ENCODE assay signal across 1 cellular context in the genomic region with DNA sequence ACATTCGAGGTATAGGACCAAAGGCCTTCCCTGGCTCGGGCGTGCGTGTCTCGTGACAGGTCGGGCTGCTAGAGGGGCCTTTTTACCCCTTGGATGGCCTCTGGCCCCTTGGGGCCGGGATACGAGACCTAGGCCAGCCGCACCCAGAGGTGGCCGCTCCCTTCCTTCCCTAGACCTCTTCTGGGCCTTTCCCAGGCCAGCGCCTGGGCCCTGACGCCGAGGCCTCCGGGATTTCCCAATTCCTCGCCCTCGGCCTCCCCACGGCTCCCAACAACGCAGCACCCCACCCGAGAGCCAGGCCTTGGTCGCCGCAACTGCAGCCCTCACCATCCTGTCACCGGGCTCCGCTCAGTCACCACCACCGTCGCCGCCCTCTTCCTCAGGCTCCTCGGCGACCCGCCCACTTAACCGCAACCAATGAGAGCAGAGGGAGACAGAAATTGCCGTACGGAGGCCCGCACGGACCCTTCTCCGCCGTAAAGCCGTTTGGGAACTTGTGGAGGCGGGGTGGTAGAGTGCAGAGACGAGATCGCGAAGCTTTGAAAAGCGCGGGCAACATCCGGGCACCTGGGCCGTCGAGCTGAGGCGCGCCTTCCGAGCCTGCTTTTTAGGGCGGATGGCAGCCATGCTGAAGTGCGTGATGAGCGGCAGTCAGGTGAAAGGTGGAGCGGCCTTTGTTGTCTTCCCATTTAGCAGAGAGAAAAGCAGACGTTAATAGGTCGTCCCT.
TF ChIP-seq lines count a peak whose summit lies in the region.

A gene (plus strand): TSS at position 610 of the 727 bp plus-strand sequence. CDS start 7 bp downstream, at position 617.
A gene (minus strand): TSS at position 390 of the 727 bp plus-strand sequence. CDS start 60 bp downstream, at position 330.

TF ChIP-seq in K562, 482 proteins besides CTCF, POLR2A, EP300 and RAD21 (continued from another document and continues in another):
- TF ChIP-seq, protein P1, sequence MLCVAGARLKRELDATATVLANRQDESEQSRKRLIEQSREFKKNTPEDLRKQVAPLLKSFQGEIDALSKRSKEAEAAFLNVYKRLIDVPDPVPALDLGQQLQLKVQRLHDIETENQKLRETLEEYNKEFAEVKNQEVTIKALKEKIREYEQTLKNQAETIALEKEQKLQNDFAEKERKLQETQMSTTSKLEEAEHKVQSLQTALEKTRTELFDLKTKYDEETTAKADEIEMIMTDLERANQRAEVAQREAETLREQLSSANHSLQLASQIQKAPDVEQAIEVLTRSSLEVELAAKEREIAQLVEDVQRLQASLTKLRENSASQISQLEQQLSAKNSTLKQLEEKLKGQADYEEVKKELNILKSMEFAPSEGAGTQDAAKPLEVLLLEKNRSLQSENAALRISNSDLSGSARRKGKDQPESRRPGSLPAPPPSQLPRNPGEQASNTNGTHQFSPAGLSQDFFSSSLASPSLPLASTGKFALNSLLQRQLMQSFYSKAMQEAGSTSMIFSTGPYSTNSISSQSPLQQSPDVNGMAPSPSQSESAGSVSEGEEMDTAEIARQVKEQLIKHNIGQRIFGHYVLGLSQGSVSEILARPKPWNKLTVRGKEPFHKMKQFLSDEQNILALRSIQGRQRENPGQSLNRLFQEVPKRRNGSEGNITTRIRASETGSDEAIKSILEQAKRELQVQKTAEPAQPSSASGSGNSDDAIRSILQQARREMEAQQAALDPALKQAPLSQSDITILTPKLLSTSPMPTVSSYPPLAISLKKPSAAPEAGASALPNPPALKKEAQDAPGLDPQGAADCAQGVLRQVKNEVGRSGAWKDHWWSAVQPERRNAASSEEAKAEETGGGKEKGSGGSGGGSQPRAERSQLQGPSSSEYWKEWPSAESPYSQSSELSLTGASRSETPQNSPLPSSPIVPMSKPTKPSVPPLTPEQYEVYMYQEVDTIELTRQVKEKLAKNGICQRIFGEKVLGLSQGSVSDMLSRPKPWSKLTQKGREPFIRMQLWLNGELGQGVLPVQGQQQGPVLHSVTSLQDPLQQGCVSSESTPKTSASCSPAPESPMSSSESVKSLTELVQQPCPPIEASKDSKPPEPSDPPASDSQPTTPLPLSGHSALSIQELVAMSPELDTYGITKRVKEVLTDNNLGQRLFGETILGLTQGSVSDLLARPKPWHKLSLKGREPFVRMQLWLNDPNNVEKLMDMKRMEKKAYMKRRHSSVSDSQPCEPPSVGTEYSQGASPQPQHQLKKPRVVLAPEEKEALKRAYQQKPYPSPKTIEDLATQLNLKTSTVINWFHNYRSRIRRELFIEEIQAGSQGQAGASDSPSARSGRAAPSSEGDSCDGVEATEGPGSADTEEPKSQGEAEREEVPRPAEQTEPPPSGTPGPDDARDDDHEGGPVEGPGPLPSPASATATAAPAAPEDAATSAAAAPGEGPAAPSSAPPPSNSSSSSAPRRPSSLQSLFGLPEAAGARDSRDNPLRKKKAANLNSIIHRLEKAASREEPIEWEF (CRISPR knock-in tag; IDR thresholded peaks at IDR 0.05) = peak; percentile 96
- TF ChIP-seq, protein P2, sequence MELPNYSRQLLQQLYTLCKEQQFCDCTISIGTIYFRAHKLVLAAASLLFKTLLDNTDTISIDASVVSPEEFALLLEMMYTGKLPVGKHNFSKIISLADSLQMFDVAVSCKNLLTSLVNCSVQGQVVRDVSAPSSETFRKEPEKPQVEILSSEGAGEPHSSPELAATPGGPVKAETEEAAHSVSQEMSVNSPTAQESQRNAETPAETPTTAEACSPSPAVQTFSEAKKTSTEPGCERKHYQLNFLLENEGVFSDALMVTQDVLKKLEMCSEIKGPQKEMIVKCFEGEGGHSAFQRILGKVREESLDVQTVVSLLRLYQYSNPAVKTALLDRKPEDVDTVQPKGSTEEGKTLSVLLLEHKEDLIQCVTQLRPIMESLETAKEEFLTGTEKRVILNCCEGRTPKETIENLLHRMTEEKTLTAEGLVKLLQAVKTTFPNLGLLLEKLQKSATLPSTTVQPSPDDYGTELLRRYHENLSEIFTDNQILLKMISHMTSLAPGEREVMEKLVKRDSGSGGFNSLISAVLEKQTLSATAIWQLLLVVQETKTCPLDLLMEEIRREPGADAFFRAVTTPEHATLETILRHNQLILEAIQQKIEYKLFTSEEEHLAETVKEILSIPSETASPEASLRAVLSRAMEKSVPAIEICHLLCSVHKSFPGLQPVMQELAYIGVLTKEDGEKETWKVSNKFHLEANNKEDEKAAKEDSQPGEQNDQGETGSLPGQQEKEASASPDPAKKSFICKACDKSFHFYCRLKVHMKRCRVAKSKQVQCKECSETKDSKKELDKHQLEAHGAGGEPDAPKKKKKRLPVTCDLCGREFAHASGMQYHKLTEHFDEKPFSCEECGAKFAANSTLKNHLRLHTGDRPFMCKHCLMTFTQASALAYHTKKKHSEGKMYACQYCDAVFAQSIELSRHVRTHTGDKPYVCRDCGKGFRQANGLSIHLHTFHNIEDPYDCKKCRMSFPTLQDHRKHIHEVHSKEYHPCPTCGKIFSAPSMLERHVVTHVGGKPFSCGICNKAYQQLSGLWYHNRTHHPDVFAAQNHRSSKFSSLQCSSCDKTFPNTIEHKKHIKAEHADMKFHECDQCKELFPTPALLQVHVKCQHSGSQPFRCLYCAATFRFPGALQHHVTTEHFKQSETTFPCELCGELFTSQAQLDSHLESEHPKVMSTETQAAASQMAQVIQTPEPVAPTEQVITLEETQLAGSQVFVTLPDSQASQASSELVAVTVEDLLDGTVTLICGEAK (IDR thresholded peaks at IDR 0.05) = no peak
- TF ChIP-seq, protein P2 (CRISPR knock-in tag; IDR thresholded peaks at IDR 0.05) = peak; percentile 79
- TF ChIP-seq TEAD2 (tag; IDR thresholded peaks at IDR 0.05) = no peak
- TF ChIP-seq PRPF4 (IDR thresholded peaks at IDR 0.05; ENCODE audit: insufficient read depth, low read depth, low read length, poor library complexity, severe bottlenecking) = peak; percentile 61
- TF ChIP-seq, protein P3, sequence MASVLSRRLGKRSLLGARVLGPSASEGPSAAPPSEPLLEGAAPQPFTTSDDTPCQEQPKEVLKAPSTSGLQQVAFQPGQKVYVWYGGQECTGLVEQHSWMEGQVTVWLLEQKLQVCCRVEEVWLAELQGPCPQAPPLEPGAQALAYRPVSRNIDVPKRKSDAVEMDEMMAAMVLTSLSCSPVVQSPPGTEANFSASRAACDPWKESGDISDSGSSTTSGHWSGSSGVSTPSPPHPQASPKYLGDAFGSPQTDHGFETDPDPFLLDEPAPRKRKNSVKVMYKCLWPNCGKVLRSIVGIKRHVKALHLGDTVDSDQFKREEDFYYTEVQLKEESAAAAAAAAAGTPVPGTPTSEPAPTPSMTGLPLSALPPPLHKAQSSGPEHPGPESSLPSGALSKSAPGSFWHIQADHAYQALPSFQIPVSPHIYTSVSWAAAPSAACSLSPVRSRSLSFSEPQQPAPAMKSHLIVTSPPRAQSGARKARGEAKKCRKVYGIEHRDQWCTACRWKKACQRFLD (CRISPR knock-in tag; IDR thresholded peaks at IDR 0.05) = peak; percentile 99
- TF ChIP-seq E2F3 (CRISPR knock-in tag; IDR thresholded peaks at IDR 0.05) = peak; percentile 99
- TF ChIP-seq, protein P4, sequence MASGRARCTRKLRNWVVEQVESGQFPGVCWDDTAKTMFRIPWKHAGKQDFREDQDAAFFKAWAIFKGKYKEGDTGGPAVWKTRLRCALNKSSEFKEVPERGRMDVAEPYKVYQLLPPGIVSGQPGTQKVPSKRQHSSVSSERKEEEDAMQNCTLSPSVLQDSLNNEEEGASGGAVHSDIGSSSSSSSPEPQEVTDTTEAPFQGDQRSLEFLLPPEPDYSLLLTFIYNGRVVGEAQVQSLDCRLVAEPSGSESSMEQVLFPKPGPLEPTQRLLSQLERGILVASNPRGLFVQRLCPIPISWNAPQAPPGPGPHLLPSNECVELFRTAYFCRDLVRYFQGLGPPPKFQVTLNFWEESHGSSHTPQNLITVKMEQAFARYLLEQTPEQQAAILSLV (tag; IDR thresholded peaks at IDR 0.05) = peak; percentile 93
- no peak for TF ChIP-seq PURB (CRISPR knock-in tag; IDR thresholded peaks at IDR 0.05; ENCODE audit: low read depth)
- no peak for TF ChIP-seq COPS2 (conservative IDR thresholded peaks at IDR 0.05)
- TF ChIP-seq IRF2 (CRISPR knock-in tag; IDR thresholded peaks at IDR 0.05) = no peak
- TF ChIP-seq, protein P5, sequence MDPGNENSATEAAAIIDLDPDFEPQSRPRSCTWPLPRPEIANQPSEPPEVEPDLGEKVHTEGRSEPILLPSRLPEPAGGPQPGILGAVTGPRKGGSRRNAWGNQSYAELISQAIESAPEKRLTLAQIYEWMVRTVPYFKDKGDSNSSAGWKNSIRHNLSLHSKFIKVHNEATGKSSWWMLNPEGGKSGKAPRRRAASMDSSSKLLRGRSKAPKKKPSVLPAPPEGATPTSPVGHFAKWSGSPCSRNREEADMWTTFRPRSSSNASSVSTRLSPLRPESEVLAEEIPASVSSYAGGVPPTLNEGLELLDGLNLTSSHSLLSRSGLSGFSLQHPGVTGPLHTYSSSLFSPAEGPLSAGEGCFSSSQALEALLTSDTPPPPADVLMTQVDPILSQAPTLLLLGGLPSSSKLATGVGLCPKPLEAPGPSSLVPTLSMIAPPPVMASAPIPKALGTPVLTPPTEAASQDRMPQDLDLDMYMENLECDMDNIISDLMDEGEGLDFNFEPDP (CRISPR knock-in tag; IDR thresholded peaks at IDR 0.05) = peak; percentile 77; the same call in 1 of the 2 replicates
- peak; percentile 84; the same call in 1 of the 2 replicates for TF ChIP-seq RHOXF2B (CRISPR knock-in tag; conservative IDR thresholded peaks at IDR 0.05)
- TF ChIP-seq ZNF583 (CRISPR knock-in tag; IDR thresholded peaks at IDR 0.05) = peak; percentile 95
- peak; percentile 88 for TF ChIP-seq CTBP1 (IDR thresholded peaks at IDR 0.05; ENCODE audit: borderline replicate concordance)
- TF ChIP-seq PPARD (CRISPR knock-in tag; IDR thresholded peaks at IDR 0.05) = no peak
- TF ChIP-seq, protein P6, sequence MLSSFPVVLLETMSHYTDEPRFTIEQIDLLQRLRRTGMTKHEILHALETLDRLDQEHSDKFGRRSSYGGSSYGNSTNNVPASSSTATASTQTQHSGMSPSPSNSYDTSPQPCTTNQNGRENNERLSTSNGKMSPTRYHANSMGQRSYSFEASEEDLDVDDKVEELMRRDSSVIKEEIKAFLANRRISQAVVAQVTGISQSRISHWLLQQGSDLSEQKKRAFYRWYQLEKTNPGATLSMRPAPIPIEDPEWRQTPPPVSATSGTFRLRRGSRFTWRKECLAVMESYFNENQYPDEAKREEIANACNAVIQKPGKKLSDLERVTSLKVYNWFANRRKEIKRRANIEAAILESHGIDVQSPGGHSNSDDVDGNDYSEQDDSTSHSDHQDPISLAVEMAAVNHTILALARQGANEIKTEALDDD (IDR thresholded peaks at IDR 0.05) = peak; percentile 24; the same call in 1 of the 2 replicates
- TF ChIP-seq BCOR (IDR thresholded peaks at IDR 0.05) = peak; percentile 24; the same call in 1 of the 2 replicates
- TF ChIP-seq NCOA4 (IDR thresholded peaks at IDR 0.05; ENCODE audit: partially characterized antibody) = no peak
- no peak for TF ChIP-seq POLR3G (IDR thresholded peaks at IDR 0.05; ENCODE audit: extremely low read depth, insufficient read length, insufficient replicate concordance)
- TF ChIP-seq ZNF134 (CRISPR knock-in tag; conservative IDR thresholded peaks at IDR 0.05) = 0 out of 2 replicates have a peak, but pooled peaks have one; percentile 36
- no peak for TF ChIP-seq SRSF3 (IDR thresholded peaks at IDR 0.05; ENCODE audit: insufficient read depth, low read length)
- peak; percentile 77 for TF ChIP-seq TEAD4 (IDR thresholded peaks at IDR 0.05; ENCODE audit: low read length)
- peak; percentile 80; the same call in 1 of the 2 replicates for TF ChIP-seq TEAD4 (CRISPR knock-in tag; IDR thresholded peaks at IDR 0.05; ENCODE audit: borderline replicate concordance)
- TF ChIP-seq CHCHD3 (CRISPR knock-in tag; IDR thresholded peaks at IDR 0.05) = no peak
- TF ChIP-seq ZNF232 (CRISPR knock-in tag; IDR thresholded peaks at IDR 0.05) = peak; percentile 96
- TF ChIP-seq SRSF1 (IDR thresholded peaks at IDR 0.05; ENCODE audit: low read depth, low read length) = 0 out of 2 replicates have a peak, but pooled peaks have one; percentile 48
- TF ChIP-seq ZEB2 (IDR thresholded peaks at IDR 0.05) = peak; percentile 39; the same call in 1 of the 2 replicates
- TF ChIP-seq NR1H2 (CRISPR knock-in tag; IDR thresholded peaks at IDR 0.05) = no peak; the same call in none of the 2 replicates
- TF ChIP-seq FOXA1 (IDR thresholded peaks at IDR 0.05; ENCODE audit: borderline replicate concordance) = no peak
- TF ChIP-seq ZNF75A (CRISPR knock-in tag; IDR thresholded peaks at IDR 0.05) = peak; percentile 70; the same call in 1 of the 2 replicates
- TF ChIP-seq ERF (CRISPR knock-in tag; IDR thresholded peaks at IDR 0.05) = peak; percentile 91
- TF ChIP-seq ZNF253 (CRISPR knock-in tag; conservative IDR thresholded peaks at IDR 0.05) = no peak
- TF ChIP-seq ZNF133 (CRISPR knock-in tag; IDR thresholded peaks at IDR 0.05) = no peak
- peak; percentile 69; the same call in 1 of the 2 replicates for TF ChIP-seq MYNN (IDR thresholded peaks at IDR 0.05)
- no peak for TF ChIP-seq MYNN (CRISPR knock-in tag; IDR thresholded peaks at IDR 0.05)
- peak; percentile 99 for TF ChIP-seq FOXP1 (CRISPR knock-in tag; IDR thresholded peaks at IDR 0.05)
